ENCODE assay signal across 21 cellular contexts in the genomic region with DNA sequence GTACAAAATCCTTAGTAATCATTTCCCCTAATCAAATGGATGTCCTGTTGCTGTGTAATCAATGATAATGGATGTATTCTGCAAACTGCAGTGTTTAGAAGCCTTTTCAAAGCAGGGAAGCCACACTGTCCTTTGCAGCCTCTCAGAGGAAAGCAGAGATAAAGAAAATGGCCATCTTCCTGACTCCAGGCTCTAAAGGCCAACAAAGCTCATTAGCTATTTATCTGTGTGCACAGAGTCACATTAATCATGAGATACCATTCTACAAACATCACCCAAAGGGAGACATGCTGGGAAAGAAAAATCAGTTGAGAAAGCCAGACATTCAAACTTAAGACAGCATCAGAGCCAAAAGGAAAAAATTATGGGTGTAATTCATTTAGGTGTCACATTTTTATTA.
A peak's percentile ranks its signal among the peaks of the same experiment; 100 is the strongest.
DNase-seq lines count a peak whose midpoint lies in the region; ATAC-seq, FAIRE-seq and TF ChIP-seq lines count a peak whose summit lies in the region.
"Had no signal": no experiment of that assay in that cellular context is flagged by ENCODE, and none has a peak within 500 bp of the region (broad histone marks: within the 10 kb centered on the region; RNA-seq: fewer than 3 reads in every experiment).

No MANE protein-coding gene starts in this region.

- POLR2A ChIA-PET in A549 (lab: Yijun Ruan, JAX), result no interaction called here

- H3K4me1 ChIP-seq in A549 (peaks cover 25% of the 10 kb centered on the region), endodermal cell (ENCODE audit: control insufficient read depth, insufficient read depth, low read length) (peaks cover 9% of the 10 kb centered on the region), kidney (ENCODE audit: control insufficient read depth in 1 of 2, insufficient read depth in 1 of 2, low read depth in 1 of 2, low read length in 2 of 2) (no peaks in the 10 kb centered on the region)
- H3K4me1 ChIP-seq: SJSA1 had no signal

- DNase-seq in A549 (ENCODE audit: low read depth in 1 of 2, low spot score in 1 of 2) (no peak), NCI-H146 (lab: John Stamatoyannopoulos, UW) (peak; percentile 68), endodermal cell (no peak), kidney (no peak), NCI-H446 treated with DMSO at 0.1 percent for 48 hours (lab: John Stamatoyannopoulos, UW) (no peak)
- DNase-seq: CD4-positive, CD25-positive, alpha-beta regulatory T cell; DND-41; MV-4-11; NCI-H187; NCI-H2107; NCI-H510A; NCI-H774; OCI-M1 had no signal

- CTCF ChIA-PET in A549 (lab: Yijun Ruan, JAX), result interaction anchor here (0.6 kb wide), 1 partner anchor 466 kb away, joined by 3 read pairs; no protein-coding TSS in a partner anchor

- TF ChIP-seq EP300 in A549 (IDR thresholded peaks at IDR 0.05), result no peak
- TF ChIP-seq EP300 in neural cell (conservative IDR thresholded peaks at IDR 0.05; ENCODE audit: poor library complexity, severe bottlenecking), result no peak

- peak overlapping the region; percentile 73 for H3K27ac Mint-ChIP-seq in endodermal cell
- H3K27ac Mint-ChIP-seq: CD4-positive, CD25-positive, alpha-beta regulatory T cell; IgD-negative memory B cell had no signal

- H4K20me1 ChIP-seq in neural cell (ENCODE audit: insufficient read depth), result no peaks in the 10 kb centered on the region

- 0 out of 6 replicates have a peak overlapping the region, but pooled peaks of 1 of the 2 experiments have one; percentile 12 for H3K27ac ChIP-seq in A549
- H3K27ac ChIP-seq in endodermal cell (ENCODE audit: low read depth, low read length), result no peak overlapping the region
- no peak overlapping the region for H3K27ac ChIP-seq in neural cell (ENCODE audit: low read length)
- H3K27ac ChIP-seq in kidney (ENCODE audit: low read depth in 2 of 2, low read length in 2 of 2), result no peak overlapping the region
- H3K27ac ChIP-seq: SJSA1 had no signal

- H3K27me3 ChIP-seq in endodermal cell (ENCODE audit: control insufficient read depth, insufficient read depth, low read length, poor library complexity, severe bottlenecking), result no peaks in the 10 kb centered on the region
- no peaks in the 10 kb centered on the region for H3K27me3 ChIP-seq in neural cell (ENCODE audit: insufficient read depth, low read depth, low read length)
- H3K27me3 ChIP-seq: SJSA1 had no signal

- ATAC-seq in A549 (no peak), GM18907 (IDR thresholded peaks at IDR 0.05; ENCODE audit: unreplicated experiment) (no peak), GM19023 (IDR thresholded peaks at IDR 0.05; ENCODE audit: unreplicated experiment) (no peak)
- ATAC-seq: Right ventricle myocardium inferior had no signal

- H3K4me2 ChIP-seq in A549 (no peak overlapping the region), neural cell (ENCODE audit: low read length) (no peak overlapping the region)

- H3K36me3 ChIP-seq in endodermal cell (ENCODE audit: control insufficient read depth, insufficient read depth, low read length), result no peaks in the 10 kb centered on the region
- H3K36me3 ChIP-seq in neural cell (ENCODE audit: insufficient read depth, low read length), result no peaks in the 10 kb centered on the region
- H3K36me3 ChIP-seq in kidney (ENCODE audit: control insufficient read depth in 1 of 2, insufficient read depth in 2 of 2, low read length in 2 of 2), result no peaks in the 10 kb centered on the region
- H3K36me3 ChIP-seq: SJSA1 had no signal

- H3K79me2 ChIP-seq in neural cell (replicated peaks; ENCODE audit: insufficient read depth, low read length), result no peaks in the 10 kb centered on the region

- H2AFZ ChIP-seq in neural cell (ENCODE audit: low read depth, low read length), result peak overlapping the region; percentile 10

- H3K9ac ChIP-seq in endodermal cell (ENCODE audit: extremely low read depth, low read length, poor library complexity, severe bottlenecking), result no peak overlapping the region
- no peak overlapping the region for H3K9ac ChIP-seq in neural cell (ENCODE audit: low read length)
- H3K9ac ChIP-seq in kidney (ENCODE audit: low read length in 2 of 2), result no peak overlapping the region

- intact Hi-C loops in kidney (cut with DNase I), result no loop called here

- no peak for TF ChIP-seq POLR2A in A549 (IDR thresholded peaks at IDR 0.05; ENCODE audit: low read length)

- peaks cover 9% of the 10 kb centered on the region for H3K36me3 Mint-ChIP-seq in endodermal cell (ENCODE audit: low read depth)
- H3K36me3 Mint-ChIP-seq: CD4-positive, CD25-positive, alpha-beta regulatory T cell; IgD-negative memory B cell had no signal

- H3K9me3 ChIP-seq in A549, result 0 out of 3 replicates have a peak, but pooled peaks cover 4% of the 10 kb centered on the region
- H3K9me3 ChIP-seq in endodermal cell (ENCODE audit: control insufficient read depth, low read length), result peaks cover 35% of the 10 kb centered on the region
- no peaks in the 10 kb centered on the region for H3K9me3 ChIP-seq in neural cell (ENCODE audit: low read length)
- H3K9me3 ChIP-seq in kidney (ENCODE audit: control insufficient read depth in 1 of 2, low read length in 2 of 2), result no peaks in the 10 kb centered on the region
- H3K9me3 ChIP-seq: SJSA1 had no signal

- no peaks in the 10 kb centered on the region for H3K9me2 ChIP-seq in neural cell (ENCODE audit: insufficient read depth, low read length)

- H3K4me3 ChIP-seq in A549, result no peak overlapping the region
- H3K4me3 ChIP-seq in endodermal cell (ENCODE audit: low read length), result peak overlapping the region; percentile 8
- H3K4me3 ChIP-seq in neural cell (ENCODE audit: low read length), result no peak overlapping the region
- no peak overlapping the region for H3K4me3 ChIP-seq in kidney (ENCODE audit: low read length in 2 of 2)
- H3K4me3 ChIP-seq: SJSA1 had no signal

- H3F3A ChIP-seq in neural cell (ENCODE audit: insufficient read depth, low read length, poor library complexity, severe bottlenecking), result no peaks in the 10 kb centered on the region

- TF ChIP-seq CTCF in A549 (IDR thresholded peaks at IDR 0.05), result no peak
- no peak for TF ChIP-seq CTCF in endodermal cell (conservative IDR thresholded peaks at IDR 0.05)
- TF ChIP-seq CTCF in neural cell (IDR thresholded peaks at IDR 0.05; ENCODE audit: poor library complexity, severe bottlenecking), result no peak
- TF ChIP-seq CTCF in kidney (IDR thresholded peaks at IDR 0.05; ENCODE audit: borderline replicate concordance, extremely low read depth, insufficient read depth), result no peak

- no peak for TF ChIP-seq RAD21 in A549 (conservative IDR thresholded peaks at IDR 0.05 in 1 of 2, IDR thresholded peaks at IDR 0.05 in 1 of 2)
- no peak for TF ChIP-seq RAD21 in neural cell (conservative IDR thresholded peaks at IDR 0.05)

- peaks cover 17% of the 10 kb centered on the region for H3K9me3 Mint-ChIP-seq in endodermal cell

- FAIRE-seq in A549 (lab: Jason Lieb, UNC) (peak; percentile 7), kidney (lab: Jason Lieb, UNC) (no peak)
- FAIRE-seq: GM12891, H54 had no signal

- peak overlapping the region; percentile 15 for H3K4me3 Mint-ChIP-seq in endodermal cell
- H3K4me3 Mint-ChIP-seq: CD4-positive, CD25-positive, alpha-beta regulatory T cell; IgD-negative memory B cell had no signal

- peaks cover 25% of the 10 kb centered on the region for H3K4me1 Mint-ChIP-seq in endodermal cell
- H3K4me1 Mint-ChIP-seq: CD4-positive, CD25-positive, alpha-beta regulatory T cell; IgD-negative memory B cell had no signal

- H3K27me3 Mint-ChIP-seq in endodermal cell (ENCODE audit: insufficient read depth), result no peaks in the 10 kb centered on the region
- H3K27me3 Mint-ChIP-seq: CD4-positive, CD25-positive, alpha-beta regulatory T cell had no signal

TF ChIP-seq in A549, 52 proteins besides CTCF, POLR2A, EP300 and RAD21 (continues in another document):
- TF ChIP-seq JUNB (IDR thresholded peaks at IDR 0.05) (no peak), BHLHE40 (IDR thresholded peaks at IDR 0.05; ENCODE audit: low read depth, low read length) (no peak), RFX5 (IDR thresholded peaks at IDR 0.05) (no peak), HOXB13 (CRISPR knock-in tag; IDR thresholded peaks at IDR 0.05; ENCODE audit: low read depth) (no peak), PHF8 (IDR thresholded peaks at IDR 0.05; ENCODE audit: borderline replicate concordance, low read depth) (no peak), FOXS1 (CRISPR knock-in tag; IDR thresholded peaks at IDR 0.05) (no peak), JUN (IDR thresholded peaks at IDR 0.05) (no peak)
- TF ChIP-seq, protein P1, sequence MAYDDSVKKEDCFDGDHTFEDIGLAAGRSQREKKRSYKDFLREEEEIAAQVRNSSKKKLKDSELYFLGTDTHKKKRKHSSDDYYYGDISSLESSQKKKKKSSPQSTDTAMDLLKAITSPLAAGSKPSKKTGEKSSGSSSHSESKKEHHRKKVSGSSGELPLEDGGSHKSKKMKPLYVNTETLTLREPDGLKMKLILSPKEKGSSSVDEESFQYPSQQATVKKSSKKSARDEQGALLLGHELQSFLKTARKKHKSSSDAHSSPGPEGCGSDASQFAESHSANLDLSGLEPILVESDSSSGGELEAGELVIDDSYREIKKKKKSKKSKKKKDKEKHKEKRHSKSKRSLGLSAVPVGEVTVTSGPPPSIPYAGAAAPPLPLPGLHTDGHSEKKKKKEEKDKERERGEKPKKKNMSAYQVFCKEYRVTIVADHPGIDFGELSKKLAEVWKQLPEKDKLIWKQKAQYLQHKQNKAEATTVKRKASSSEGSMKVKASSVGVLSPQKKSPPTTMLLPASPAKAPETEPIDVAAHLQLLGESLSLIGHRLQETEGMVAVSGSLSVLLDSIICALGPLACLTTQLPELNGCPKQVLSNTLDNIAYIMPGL (CRISPR knock-in tag; IDR thresholded peaks at IDR 0.05; ENCODE audit: borderline replicate concordance), result no peak

TF ChIP-seq in neural cell, 6 proteins besides CTCF, POLR2A, EP300 and RAD21 (continues in another document):
- TF ChIP-seq MXI1 (conservative IDR thresholded peaks at IDR 0.05; ENCODE audit: poor library complexity, severe bottlenecking) (no peak), EZH2 (IDR thresholded peaks at IDR 0.05; ENCODE audit: borderline replicate concordance, insufficient read depth, low read length, poor library complexity, severe bottlenecking) (no peak)
